17 cellular contexts compared by ENCODE assay signal in genomic region chr5:1509346-1510085, GRCh38. TPM values are rescaled to one million over a fixed set of nuclear protein-coding genes. Genes with fewer than 3 reads are reported as not detected.
DNase-seq lines count a peak whose midpoint lies in the region; ATAC-seq, FAIRE-seq and TF ChIP-seq lines count a peak whose summit lies in the region.
"Had no signal": no experiment of that assay in that cellular context is flagged by ENCODE, and none has a peak within 500 bp of the region (broad histone marks: within the 10 kb centered on the region; RNA-seq: fewer than 3 reads in every experiment).

No MANE protein-coding gene starts in this region.

- peaks cover 0 to 2% of the 10 kb centered on the region in 2 donors for H3K36me3 ChIP-seq in kidney (ENCODE audit: control insufficient read depth in 1 of 2, insufficient read depth in 2 of 2, low read length in 2 of 2)
- H3K36me3 ChIP-seq in spleen = peaks cover 0 to 84% (median 47%) of the 10 kb centered on the region in 6 donors
- H3K36me3 ChIP-seq in HAP-1 (replicated peaks) = peaks cover 29% of the 10 kb centered on the region

- 89 to 92% (median 90%) methylated on average over 30 of the region's 30 CpGs for WGBS in spleen, 5 donors

- no peak overlapping the region for H3K27ac ChIP-seq in kidney (ENCODE audit: low read depth in 2 of 2, low read length in 2 of 2)
- peak overlapping the region in 1 of 8 donors; percentile 3 for H3K27ac ChIP-seq in spleen
- H3K27ac ChIP-seq: A549, gastroesophageal sphincter had no signal

- H3K27ac Mint-ChIP-seq in activated T-cell treated with anti-CD3 and anti-CD28 coated beads, Interleukin-2, amount 50 U/mL, for 72 hours = peak overlapping the region; percentile 51
- no peak overlapping the region for H3K27ac Mint-ChIP-seq in activated T-cell treated with anti-CD3 and anti-CD28 coated beads, Interleukin-2, amount 50 U/mL, for 24 hours
- no peak overlapping the region for H3K27ac Mint-ChIP-seq in activated CD8-positive, alpha-beta memory T cell treated with anti-CD3 and anti-CD28 coated beads, Interleukin-2, amount 10 ng/mL, durations not matched to agents 7 days and 5 days

- no peak overlapping the region for H3K4me3 ChIP-seq in kidney (ENCODE audit: low read length in 2 of 2)
- no peak overlapping the region for H3K4me3 ChIP-seq in spleen
- no peak overlapping the region for H3K4me3 ChIP-seq in HAP-1
- H3K4me3 ChIP-seq: A549, gastroesophageal sphincter had no signal

- CTCF ChIA-PET in activated CD8-positive, alpha-beta memory T cell treated with anti-CD3 and anti-CD28 coated beads, Interleukin-2, amount 10 ng/mL, durations not matched to agents 7 days and 5 days (lab: Charles Lee) = no interaction called here

- no peak for ATAC-seq in activated T-cell treated with anti-CD3 and anti-CD28 coated beads, Interleukin-2, amount 50 U/mL, for 72 hours (replicated peaks in 1 of 2)
- ATAC-seq in activated CD8-positive, alpha-beta memory T cell treated with anti-CD3 and anti-CD28 coated beads, Interleukin-2, amount 10 ng/mL, durations not matched to agents 7 days and 5 days = no peak
- no peak for ATAC-seq in GM18517 (IDR thresholded peaks at IDR 0.05; ENCODE audit: unreplicated experiment)
- ATAC-seq: A549, gastroesophageal sphincter, HCT116, PC-3 had no signal

- H3K27me3 ChIP-seq in spleen (replicated peaks in 1 of 7) = no peaks in the 10 kb centered on the region
- no peaks in the 10 kb centered on the region for H3K27me3 ChIP-seq in HAP-1 (ENCODE audit: low read depth)
- H3K27me3 ChIP-seq: gastroesophageal sphincter had no signal

- FAIRE-seq in kidney (lab: Jason Lieb, UNC) = no peak
- FAIRE-seq: A549, bronchial epithelial cell had no signal

- H3K9me3 Mint-ChIP-seq in activated T-cell treated with anti-CD3 and anti-CD28 coated beads, Interleukin-2, amount 50 U/mL, for 72 hours = no peaks in the 10 kb centered on the region
- H3K9me3 Mint-ChIP-seq in activated T-cell treated with anti-CD3 and anti-CD28 coated beads, Interleukin-2, amount 50 U/mL, for 24 hours = no peaks in the 10 kb centered on the region
- no peaks in the 10 kb centered on the region for H3K9me3 Mint-ChIP-seq in activated CD8-positive, alpha-beta memory T cell treated with anti-CD3 and anti-CD28 coated beads, Interleukin-2, amount 10 ng/mL, durations not matched to agents 7 days and 5 days (ENCODE audit: low read depth)

- no peaks in the 10 kb centered on the region for H3K27me3 Mint-ChIP-seq in activated T-cell treated with anti-CD3 and anti-CD28 coated beads, Interleukin-2, amount 50 U/mL, for 72 hours (ENCODE audit: low read depth)
- no peaks in the 10 kb centered on the region for H3K27me3 Mint-ChIP-seq in activated T-cell treated with anti-CD3 and anti-CD28 coated beads, Interleukin-2, amount 50 U/mL, for 24 hours
- H3K27me3 Mint-ChIP-seq in activated CD8-positive, alpha-beta memory T cell treated with anti-CD3 and anti-CD28 coated beads, Interleukin-2, amount 10 ng/mL, durations not matched to agents 7 days and 5 days = no peaks in the 10 kb centered on the region

- no peak overlapping the region for H3K4me3 Mint-ChIP-seq in activated T-cell treated with anti-CD3 and anti-CD28 coated beads, Interleukin-2, amount 50 U/mL, for 72 hours
- no peak overlapping the region for H3K4me3 Mint-ChIP-seq in activated T-cell treated with anti-CD3 and anti-CD28 coated beads, Interleukin-2, amount 50 U/mL, for 24 hours
- H3K4me3 Mint-ChIP-seq in activated CD8-positive, alpha-beta memory T cell treated with anti-CD3 and anti-CD28 coated beads, Interleukin-2, amount 10 ng/mL, durations not matched to agents 7 days and 5 days = no peak overlapping the region

- no peak for TF ChIP-seq CTCF in kidney (IDR thresholded peaks at IDR 0.05; ENCODE audit: borderline replicate concordance, extremely low read depth, insufficient read depth)
- TF ChIP-seq CTCF in spleen (IDR thresholded peaks at IDR 0.05 in 8 of 11, conservative IDR thresholded peaks at IDR 0.05 in 3 of 11) = no peak

- no peaks in the 10 kb centered on the region for H3K9me3 ChIP-seq in kidney (ENCODE audit: control insufficient read depth in 1 of 2, low read length in 2 of 2)
- H3K9me3 ChIP-seq in spleen = no peaks in the 10 kb centered on the region
- H3K9me3 ChIP-seq in HAP-1 = no peaks in the 10 kb centered on the region
- H3K9me3 ChIP-seq: A549, gastroesophageal sphincter had no signal

- no peak overlapping the region for H3K9ac ChIP-seq in kidney (ENCODE audit: low read length in 2 of 2)

- peaks cover 0 to 5% of the 10 kb centered on the region in 2 donors for H3K4me1 ChIP-seq in kidney (ENCODE audit: control insufficient read depth in 1 of 2, insufficient read depth in 1 of 2, low read depth in 1 of 2, low read length in 2 of 2)
- peaks cover 38 to 97% (median 74%) of the 10 kb centered on the region in 6 donors for H3K4me1 ChIP-seq in spleen
- no peaks in the 10 kb centered on the region for H3K4me1 ChIP-seq in HAP-1

- no peak for DNase-seq in activated T-cell treated with anti-CD3 and anti-CD28 coated beads, Interleukin-2, amount 50 U/mL, for 72 hours
- DNase-seq in activated T-cell treated with anti-CD3 and anti-CD28 coated beads, Interleukin-2, amount 50 U/mL, for 24 hours = no peak
- DNase-seq in activated CD8-positive, alpha-beta memory T cell treated with anti-CD3 and anti-CD28 coated beads, Interleukin-2, amount 10 ng/mL, durations not matched to agents 7 days and 5 days = peak; percentile 36
- peak; percentile 39 for DNase-seq in kidney
- peak; percentile 57 for DNase-seq in spleen
- no peak for DNase-seq in NCI-H2029 treated with DMSO at 0.1 percent for 48 hours (lab: John Stamatoyannopoulos, UW)
- no peak for DNase-seq in HAP-1 (ENCODE audit: low spot score in 2 of 2)
- DNase-seq: NCI-H187 treated with DMSO at 0.1 percent for 48 hours; NCI-H526; PC-3; stimulated activated CD4-positive, alpha-beta T cell treated with anti-CD3 and anti-CD28 coated beads, Interleukin-4, amount 100 ng/mL, for 24 hours; stimulated activated naive CD4-positive, alpha-beta T cell had no signal

- in situ Hi-C loops in HAP-1 (cut with MboI; ENCODE audit: low sequenced_read_pairs) = no loop called here

- peaks cover 0 to 2% of the 10 kb centered on the region in 2 donors for H3K36me3 Mint-ChIP-seq in activated T-cell treated with anti-CD3 and anti-CD28 coated beads, Interleukin-2, amount 50 U/mL, for 72 hours (ENCODE audit: insufficient read depth in 2 of 2)
- H3K36me3 Mint-ChIP-seq in activated T-cell treated with anti-CD3 and anti-CD28 coated beads, Interleukin-2, amount 50 U/mL, for 24 hours (ENCODE audit: low read depth) = peaks cover 59% of the 10 kb centered on the region
- H3K36me3 Mint-ChIP-seq in activated CD8-positive, alpha-beta memory T cell treated with anti-CD3 and anti-CD28 coated beads, Interleukin-2, amount 10 ng/mL, durations not matched to agents 7 days and 5 days = peaks cover 2% of the 10 kb centered on the region

- H3K4me1 Mint-ChIP-seq in activated T-cell treated with anti-CD3 and anti-CD28 coated beads, Interleukin-2, amount 50 U/mL, for 72 hours (ENCODE audit: low read depth) = no peaks in the 10 kb centered on the region
- H3K4me1 Mint-ChIP-seq in activated T-cell treated with anti-CD3 and anti-CD28 coated beads, Interleukin-2, amount 50 U/mL, for 24 hours (ENCODE audit: low read depth) = peaks cover 27% of the 10 kb centered on the region
- peaks cover 4% of the 10 kb centered on the region for H3K4me1 Mint-ChIP-seq in activated CD8-positive, alpha-beta memory T cell treated with anti-CD3 and anti-CD28 coated beads, Interleukin-2, amount 10 ng/mL, durations not matched to agents 7 days and 5 days

- intact Hi-C loops in kidney (cut with DNase I) = no loop called here
- intact Hi-C loops in spleen (cut with DNase I; ENCODE audit: low total_unique reads) = no loop called here

- no peak for TF ChIP-seq POLR2A in spleen (IDR thresholded peaks at IDR 0.05)

RNA-seq across cellular contexts. Expression of gene LPCAT1, which starts 14.2 kb away (rescaled TPM):
- 10 to 100 TPM; 31.3 to 37.7 TPM for total RNA-seq in activated T-cell treated with anti-CD3 and anti-CD28 coated beads, Interleukin-2, amount 50 U/mL, for 72 hours
- 10 to 100 TPM; 83.8 to 85.3 TPM for total RNA-seq in activated CD8-positive, alpha-beta memory T cell treated with anti-CD3 and anti-CD28 coated beads, Interleukin-2, amount 10 ng/mL, durations not matched to agents 7 days and 5 days
- total RNA-seq in kidney (46.5 TPM), spleen (100 to 1,000 TPM; 126 to 322 (median 223) TPM)
- polyA plus RNA-seq in kidney (ENCODE audit: insufficient read depth, low read depth, low replicate concordance) (22.2 TPM), spleen (100 to 1,000 TPM in 1 of 3 donors, 10 to 100 TPM in 2; 52.2 to 123 (median 94.8) TPM)

Comparison
In these comparisons a context has a peak if more than half of its experiments do, and no peak if none do; other contexts are left out.
1. DNase-seq: peak in activated CD8-positive, alpha-beta memory T cell treated with anti-CD3 and anti-CD28 coated beads, Interleukin-2, amount 10 ng/mL, durations not matched to agents 7 days and 5 days (single experiment), kidney (single experiment) and spleen (single experiment); none in activated T-cell treated with anti-CD3 and anti-CD28 coated beads, Interleukin-2, amount 50 U/mL, for 72 hours (0 of 2), activated T-cell treated with anti-CD3 and anti-CD28 coated beads, Interleukin-2, amount 50 U/mL, for 24 hours (single experiment), NCI-H2029 treated with DMSO at 0.1 percent for 48 hours (single experiment) and HAP-1 (0 of 2).